ENCODE assay signal across 19 cellular contexts in genomic region chr9:130119521-130120206, GRCh38. TPM values are rescaled to one million over a fixed set of nuclear protein-coding genes. Genes with fewer than 3 reads are reported as not detected.
DNase-seq lines count a peak whose midpoint lies in the region; FAIRE-seq and TF ChIP-seq lines count a peak whose summit lies in the region.
"Had no signal": no experiment of that assay in that cellular context is flagged by ENCODE, and none has a peak within 500 bp of the region (broad histone marks: within the 10 kb centered on the region; RNA-seq: fewer than 3 reads in every experiment).

No MANE protein-coding gene starts in this region.

- TF ChIP-seq POLR2A in transverse colon (IDR thresholded peaks at IDR 0.05) = no peak

- 81 to 100% methylated on average over 1 to 9 of the region's 9 CpGs for WGBS in transverse colon (ENCODE audit: low coverage in 1 of 2), 2 donors

- peaks cover 45% of the 10 kb centered on the region for H3K4me1 ChIP-seq in muscle layer of colon (ENCODE audit: insufficient read depth, low read length)
- H3K4me1 ChIP-seq in transverse colon = peaks cover 0 to 18% (median 14%) of the 10 kb centered on the region in 4 donors
- H3K4me1 ChIP-seq: upper lobe of right lung had no signal

- intact Hi-C loops in transverse colon (cut with DNase I; ENCODE audit: low total_unique reads) (loop anchor here (5.0 kb wide), 1 partner anchor 73 kb away; no protein-coding TSS in a partner anchor), posterior cingulate gyrus (cut with DNase I) (no loop called here)

- H3K27me3 ChIP-seq in WERI-Rb-1 (ENCODE audit: insufficient read depth, low read depth, severe bottlenecking) (no peaks in the 10 kb centered on the region), muscle layer of colon (ENCODE audit: control insufficient read depth in 1 of 2, insufficient read depth in 2 of 2, low read length in 2 of 2) (no peaks in the 10 kb centered on the region), transverse colon (no peaks in the 10 kb centered on the region)
- H3K27me3 ChIP-seq: BLaER1, upper lobe of right lung had no signal

- no peak for TF ChIP-seq CTCF in WERI-Rb-1 (IDR thresholded peaks at IDR 0.05; ENCODE audit: low read depth, low read length)
- no peak for TF ChIP-seq CTCF in transverse colon (IDR thresholded peaks at IDR 0.05)

- TF ChIP-seq EP300 in transverse colon (IDR thresholded peaks at IDR 0.05; ENCODE audit: low read depth) = no peak

- H3K4me3 ChIP-seq in WERI-Rb-1 (ENCODE audit: low read depth, low read length) (no peak overlapping the region), muscle layer of colon (ENCODE audit: low read depth in 1 of 2, low read length in 2 of 2) (no peak overlapping the region), transverse colon (no peak overlapping the region)
- H3K4me3 ChIP-seq: A549, BLaER1, mucosa of descending colon, upper lobe of right lung had no signal

- H3K9me3 ChIP-seq in WERI-Rb-1 (ENCODE audit: severe bottlenecking) (no peaks in the 10 kb centered on the region), muscle layer of colon (ENCODE audit: low read length) (no peaks in the 10 kb centered on the region), transverse colon (no peaks in the 10 kb centered on the region)
- H3K9me3 ChIP-seq: A549, BLaER1, mucosa of descending colon, upper lobe of right lung had no signal

- no peak for FAIRE-seq in frontal cortex (lab: Jason Lieb, UNC)
- FAIRE-seq: A549 had no signal

- in situ Hi-C loops in transverse colon (cut with MboI; ENCODE audit: low pct_ligation_motif_present in 1 of 4, low pct_unique_long_range_greater_than_20kb in 1 of 4, low sequenced_read_pairs in 3 of 4) = loop anchor here in 3 of 4 donors (10.0 to 25.0 kb wide), 3 partner anchors 115 to 218 kb away; no protein-coding TSS in a partner anchor

- no peak overlapping the region for H3K9ac ChIP-seq in muscle layer of colon (ENCODE audit: low read length)
- H3K9ac ChIP-seq: BLaER1, KMS-11 had no signal

- H3K36me3 ChIP-seq in WERI-Rb-1 (peaks cover 14% of the 10 kb centered on the region), muscle layer of colon (ENCODE audit: insufficient read depth, low read length) (peaks cover 24% of the 10 kb centered on the region), transverse colon (peaks cover 0 to 3% (median 0%) of the 10 kb centered on the region in 4 donors)

- H3K27ac ChIP-seq in WERI-Rb-1 = peak overlapping the region; percentile 86
- peak overlapping the region; percentile 84 for H3K27ac ChIP-seq in muscle layer of colon (ENCODE audit: low read depth, low read length)
- H3K27ac ChIP-seq in transverse colon = peak overlapping the region in 3 of 4 donors; percentile 80 to 84 (median 82)
- H3K27ac ChIP-seq: A549, BLaER1, KMS-11, upper lobe of right lung had no signal

- DNase-seq in NCI-H82 (lab: John Stamatoyannopoulos, UW) (peak; percentile 73), NCI-H82 treated with DMSO at 0.1 percent for 48 hours (lab: John Stamatoyannopoulos, UW; ENCODE audit: unreplicated experiment) (no peak), WERI-Rb-1 (no peak), transverse colon (no peak), posterior cingulate gyrus (no peak), globus pallidus (ENCODE audit: low spot score) (no peak), frontal cortex (ENCODE audit: low spot score in 2 of 2) (no peak)
- DNase-seq: activated CD4-positive, alpha-beta memory T cell treated with anti-CD3 and anti-CD28 coated beads, Interleukin-2, amount 10 ng/mL, durations not matched to agents 7 days and 5 days; GDM1; mucosa of descending colon; SIG-M5; stimulated activated CD4-positive, alpha-beta T cell treated with anti-CD3 and anti-CD28 coated beads, Interleukin-1b, Interleukin-23, amount 100 ng/mL, for 48 hours; T-helper 2 cell; upper lobe of right lung had no signal

RNA-seq across cellular contexts. Expression of gene NCS1, which starts 52.5 kb away (rescaled TPM):
- total RNA-seq in transverse colon (10 to 100 TPM; 11.9 to 66.5 (median 25.9) TPM), frontal cortex (229 TPM)
- total RNA-seq: OCI-LY7 had no signal
